In genomic region chr1:1093610-1093943, GRCh38 we compare ENCODE assay signal across 1 cellular context.
TF ChIP-seq lines count a peak whose summit lies in the region.

No MANE protein-coding gene starts in this region.

TF ChIP-seq in SK-N-SH, 30 proteins besides CTCF, POLR2A, EP300 and RAD21 (continued from another document):
- no peak for TF ChIP-seq NRF1 (IDR thresholded peaks at IDR 0.05; ENCODE audit: low read depth, low read length)
- no peak for TF ChIP-seq PBX3 (IDR thresholded peaks at IDR 0.05)
